Comparison of ENCODE assay signal across 1 cellular context in the genomic region with DNA sequence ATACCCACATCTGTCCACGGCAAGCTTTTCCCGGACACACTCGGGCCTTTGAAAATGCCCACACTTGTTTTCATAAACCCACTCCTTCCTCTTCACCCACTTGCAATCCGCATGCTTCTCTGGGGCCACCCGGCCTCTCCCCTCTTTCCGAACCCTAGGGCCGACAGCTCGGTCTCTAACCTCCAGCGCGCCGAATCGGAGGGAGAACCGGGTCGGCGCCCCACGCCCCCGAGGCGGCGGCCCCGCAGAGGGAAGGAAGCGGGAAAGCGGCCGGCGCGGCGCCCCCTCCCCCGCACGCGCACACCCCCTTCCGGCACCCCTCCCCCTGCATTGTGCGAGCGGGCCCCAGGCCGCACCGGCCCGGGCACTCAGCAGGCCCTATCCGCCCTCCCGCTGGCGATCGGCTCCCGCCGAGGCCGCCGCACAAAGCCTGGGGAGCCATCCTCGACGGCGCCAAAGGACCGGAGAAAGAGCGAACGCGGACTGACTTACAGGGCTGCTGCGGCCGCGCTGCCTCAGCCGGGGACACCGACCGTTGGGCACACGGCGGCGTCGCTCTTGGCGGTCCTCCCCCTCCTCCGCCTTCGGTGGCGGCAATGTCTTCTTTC.
TF ChIP-seq lines count a peak whose summit lies in the region.

No MANE protein-coding gene starts in this region.

TF ChIP-seq in HepG2, 621 proteins besides CTCF, POLR2A, EP300 and RAD21 (continued from another document and continues in another):
- TF ChIP-seq, protein P1, sequence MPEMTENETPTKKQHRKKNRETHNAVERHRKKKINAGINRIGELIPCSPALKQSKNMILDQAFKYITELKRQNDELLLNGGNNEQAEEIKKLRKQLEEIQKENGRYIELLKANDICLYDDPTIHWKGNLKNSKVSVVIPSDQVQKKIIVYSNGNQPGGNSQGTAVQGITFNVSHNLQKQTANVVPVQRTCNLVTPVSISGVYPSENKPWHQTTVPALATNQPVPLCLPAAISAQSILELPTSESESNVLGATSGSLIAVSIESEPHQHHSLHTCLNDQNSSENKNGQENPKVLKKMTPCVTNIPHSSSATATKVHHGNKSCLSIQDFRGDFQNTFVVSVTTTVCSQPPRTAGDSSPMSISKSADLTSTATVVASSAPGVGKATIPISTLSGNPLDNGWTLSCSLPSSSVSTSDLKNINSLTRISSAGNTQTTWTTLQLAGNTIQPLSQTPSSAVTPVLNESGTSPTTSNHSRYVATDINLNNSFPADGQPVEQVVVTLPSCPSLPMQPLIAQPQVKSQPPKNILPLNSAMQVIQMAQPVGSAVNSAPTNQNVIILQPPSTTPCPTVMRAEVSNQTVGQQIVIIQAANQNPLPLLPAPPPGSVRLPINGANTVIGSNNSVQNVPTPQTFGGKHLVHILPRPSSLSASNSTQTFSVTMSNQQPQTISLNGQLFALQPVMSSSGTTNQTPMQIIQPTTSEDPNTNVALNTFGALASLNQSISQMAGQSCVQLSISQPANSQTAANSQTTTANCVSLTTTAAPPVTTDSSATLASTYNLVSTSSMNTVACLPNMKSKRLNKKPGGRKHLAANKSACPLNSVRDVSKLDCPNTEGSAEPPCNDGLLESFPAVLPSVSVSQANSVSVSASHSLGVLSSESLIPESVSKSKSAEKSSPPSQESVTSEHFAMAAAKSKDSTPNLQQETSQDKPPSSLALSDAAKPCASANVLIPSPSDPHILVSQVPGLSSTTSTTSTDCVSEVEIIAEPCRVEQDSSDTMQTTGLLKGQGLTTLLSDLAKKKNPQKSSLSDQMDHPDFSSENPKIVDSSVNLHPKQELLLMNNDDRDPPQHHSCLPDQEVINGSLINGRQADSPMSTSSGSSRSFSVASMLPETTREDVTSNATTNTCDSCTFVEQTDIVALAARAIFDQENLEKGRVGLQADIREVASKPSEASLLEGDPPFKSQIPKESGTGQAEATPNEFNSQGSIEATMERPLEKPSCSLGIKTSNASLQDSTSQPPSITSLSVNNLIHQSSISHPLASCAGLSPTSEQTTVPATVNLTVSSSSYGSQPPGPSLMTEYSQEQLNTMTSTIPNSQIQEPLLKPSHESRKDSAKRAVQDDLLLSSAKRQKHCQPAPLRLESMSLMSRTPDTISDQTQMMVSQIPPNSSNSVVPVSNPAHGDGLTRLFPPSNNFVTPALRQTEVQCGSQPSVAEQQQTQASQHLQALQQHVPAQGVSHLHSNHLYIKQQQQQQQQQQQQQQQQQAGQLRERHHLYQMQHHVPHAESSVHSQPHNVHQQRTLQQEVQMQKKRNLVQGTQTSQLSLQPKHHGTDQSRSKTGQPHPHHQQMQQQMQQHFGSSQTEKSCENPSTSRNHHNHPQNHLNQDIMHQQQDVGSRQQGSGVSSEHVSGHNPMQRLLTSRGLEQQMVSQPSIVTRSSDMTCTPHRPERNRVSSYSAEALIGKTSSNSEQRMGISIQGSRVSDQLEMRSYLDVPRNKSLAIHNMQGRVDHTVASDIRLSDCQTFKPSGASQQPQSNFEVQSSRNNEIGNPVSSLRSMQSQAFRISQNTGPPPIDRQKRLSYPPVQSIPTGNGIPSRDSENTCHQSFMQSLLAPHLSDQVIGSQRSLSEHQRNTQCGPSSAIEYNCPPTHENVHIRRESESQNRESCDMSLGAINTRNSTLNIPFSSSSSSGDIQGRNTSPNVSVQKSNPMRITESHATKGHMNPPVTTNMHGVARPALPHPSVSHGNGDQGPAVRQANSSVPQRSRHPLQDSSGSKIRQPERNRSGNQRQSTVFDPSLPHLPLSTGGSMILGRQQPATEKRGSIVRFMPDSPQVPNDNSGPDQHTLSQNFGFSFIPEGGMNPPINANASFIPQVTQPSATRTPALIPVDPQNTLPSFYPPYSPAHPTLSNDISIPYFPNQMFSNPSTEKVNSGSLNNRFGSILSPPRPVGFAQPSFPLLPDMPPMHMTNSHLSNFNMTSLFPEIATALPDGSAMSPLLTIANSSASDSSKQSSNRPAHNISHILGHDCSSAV (CRISPR knock-in tag; IDR thresholded peaks at IDR 0.05; ENCODE audit: borderline replicate concordance), result no peak; the same call in 1 of the 2 replicates
- 0 out of 2 replicates have a peak, but pooled peaks have one; percentile 4 for TF ChIP-seq CEBPG (CRISPR knock-in tag; IDR thresholded peaks at IDR 0.05)
- no peak for TF ChIP-seq EZH2 (conservative IDR thresholded peaks at IDR 0.05; ENCODE audit: low read depth, low read length)
- TF ChIP-seq WIZ (CRISPR knock-in tag; IDR thresholded peaks at IDR 0.05), result no peak
- TF ChIP-seq ZNF337 (CRISPR knock-in tag; IDR thresholded peaks at IDR 0.05; ENCODE audit: borderline replicate concordance, low read depth), result no peak
- TF ChIP-seq ZBTB21 (CRISPR knock-in tag; IDR thresholded peaks at IDR 0.05), result no peak
- no peak for TF ChIP-seq CCAR2 (optimal IDR thresholded peaks at IDR 0.05; ENCODE audit: low read depth, low read length)
- TF ChIP-seq, protein P2, sequence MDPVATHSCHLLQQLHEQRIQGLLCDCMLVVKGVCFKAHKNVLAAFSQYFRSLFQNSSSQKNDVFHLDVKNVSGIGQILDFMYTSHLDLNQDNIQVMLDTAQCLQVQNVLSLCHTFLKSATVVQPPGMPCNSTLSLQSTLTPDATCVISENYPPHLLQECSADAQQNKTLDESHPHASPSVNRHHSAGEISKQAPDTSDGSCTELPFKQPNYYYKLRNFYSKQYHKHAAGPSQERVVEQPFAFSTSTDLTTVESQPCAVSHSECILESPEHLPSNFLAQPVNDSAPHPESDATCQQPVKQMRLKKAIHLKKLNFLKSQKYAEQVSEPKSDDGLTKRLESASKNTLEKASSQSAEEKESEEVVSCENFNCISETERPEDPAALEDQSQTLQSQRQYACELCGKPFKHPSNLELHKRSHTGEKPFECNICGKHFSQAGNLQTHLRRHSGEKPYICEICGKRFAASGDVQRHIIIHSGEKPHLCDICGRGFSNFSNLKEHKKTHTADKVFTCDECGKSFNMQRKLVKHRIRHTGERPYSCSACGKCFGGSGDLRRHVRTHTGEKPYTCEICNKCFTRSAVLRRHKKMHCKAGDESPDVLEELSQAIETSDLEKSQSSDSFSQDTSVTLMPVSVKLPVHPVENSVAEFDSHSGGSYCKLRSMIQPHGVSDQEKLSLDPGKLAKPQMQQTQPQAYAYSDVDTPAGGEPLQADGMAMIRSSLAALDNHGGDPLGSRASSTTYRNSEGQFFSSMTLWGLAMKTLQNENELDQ (CRISPR knock-in tag; IDR thresholded peaks at IDR 0.05; ENCODE audit: borderline replicate concordance), result no peak
- no peak for TF ChIP-seq RORA (CRISPR knock-in tag; IDR thresholded peaks at IDR 0.05)
- no peak; the same call in 1 of the 2 replicates for TF ChIP-seq ZNF12 (CRISPR knock-in tag; IDR thresholded peaks at IDR 0.05)
- no peak for TF ChIP-seq NFYC (CRISPR knock-in tag; IDR thresholded peaks at IDR 0.05)
- TF ChIP-seq, protein P3, sequence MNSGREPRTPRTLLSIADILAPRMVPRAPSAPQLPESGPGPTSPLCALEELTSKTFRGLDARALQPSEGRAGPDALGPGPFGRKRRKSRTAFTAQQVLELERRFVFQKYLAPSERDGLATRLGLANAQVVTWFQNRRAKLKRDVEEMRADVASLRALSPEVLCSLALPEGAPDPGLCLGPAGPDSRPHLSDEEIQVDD (CRISPR knock-in tag; IDR thresholded peaks at IDR 0.05; ENCODE audit: borderline replicate concordance), result no peak
- TF ChIP-seq, protein P4, sequence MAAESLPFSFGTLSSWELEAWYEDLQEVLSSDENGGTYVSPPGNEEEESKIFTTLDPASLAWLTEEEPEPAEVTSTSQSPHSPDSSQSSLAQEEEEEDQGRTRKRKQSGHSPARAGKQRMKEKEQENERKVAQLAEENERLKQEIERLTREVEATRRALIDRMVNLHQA (CRISPR knock-in tag; IDR thresholded peaks at IDR 0.05), result no peak
- TF ChIP-seq ZNF768 (CRISPR knock-in tag; IDR thresholded peaks at IDR 0.05), result peak; percentile 51; the same call in 1 of the 2 replicates
- peak; percentile 65 for TF ChIP-seq ZNF138 (CRISPR knock-in tag; IDR thresholded peaks at IDR 0.05; ENCODE audit: low read depth)
- TF ChIP-seq, protein P5, sequence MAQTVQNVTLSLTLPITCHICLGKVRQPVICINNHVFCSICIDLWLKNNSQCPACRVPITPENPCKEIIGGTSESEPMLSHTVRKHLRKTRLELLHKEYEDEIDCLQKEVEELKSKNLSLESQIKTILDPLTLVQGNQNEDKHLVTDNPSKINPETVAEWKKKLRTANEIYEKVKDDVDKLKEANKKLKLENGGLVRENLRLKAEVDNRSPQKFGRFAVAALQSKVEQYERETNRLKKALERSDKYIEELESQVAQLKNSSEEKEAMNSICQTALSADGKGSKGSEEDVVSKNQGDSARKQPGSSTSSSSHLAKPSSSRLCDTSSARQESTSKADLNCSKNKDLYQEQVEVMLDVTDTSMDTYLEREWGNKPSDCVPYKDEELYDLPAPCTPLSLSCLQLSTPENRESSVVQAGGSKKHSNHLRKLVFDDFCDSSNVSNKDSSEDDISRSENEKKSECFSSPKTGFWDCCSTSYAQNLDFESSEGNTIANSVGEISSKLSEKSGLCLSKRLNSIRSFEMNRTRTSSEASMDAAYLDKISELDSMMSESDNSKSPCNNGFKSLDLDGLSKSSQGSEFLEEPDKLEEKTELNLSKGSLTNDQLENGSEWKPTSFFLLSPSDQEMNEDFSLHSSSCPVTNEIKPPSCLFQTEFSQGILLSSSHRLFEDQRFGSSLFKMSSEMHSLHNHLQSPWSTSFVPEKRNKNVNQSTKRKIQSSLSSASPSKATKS (CRISPR knock-in tag; IDR thresholded peaks at IDR 0.05), result no peak
- TF ChIP-seq ZSCAN25 (CRISPR knock-in tag; IDR thresholded peaks at IDR 0.05), result peak; percentile 83
- TF ChIP-seq CBX1 (IDR thresholded peaks at IDR 0.05; ENCODE audit: low read depth), result no peak
- TF ChIP-seq, protein P6, sequence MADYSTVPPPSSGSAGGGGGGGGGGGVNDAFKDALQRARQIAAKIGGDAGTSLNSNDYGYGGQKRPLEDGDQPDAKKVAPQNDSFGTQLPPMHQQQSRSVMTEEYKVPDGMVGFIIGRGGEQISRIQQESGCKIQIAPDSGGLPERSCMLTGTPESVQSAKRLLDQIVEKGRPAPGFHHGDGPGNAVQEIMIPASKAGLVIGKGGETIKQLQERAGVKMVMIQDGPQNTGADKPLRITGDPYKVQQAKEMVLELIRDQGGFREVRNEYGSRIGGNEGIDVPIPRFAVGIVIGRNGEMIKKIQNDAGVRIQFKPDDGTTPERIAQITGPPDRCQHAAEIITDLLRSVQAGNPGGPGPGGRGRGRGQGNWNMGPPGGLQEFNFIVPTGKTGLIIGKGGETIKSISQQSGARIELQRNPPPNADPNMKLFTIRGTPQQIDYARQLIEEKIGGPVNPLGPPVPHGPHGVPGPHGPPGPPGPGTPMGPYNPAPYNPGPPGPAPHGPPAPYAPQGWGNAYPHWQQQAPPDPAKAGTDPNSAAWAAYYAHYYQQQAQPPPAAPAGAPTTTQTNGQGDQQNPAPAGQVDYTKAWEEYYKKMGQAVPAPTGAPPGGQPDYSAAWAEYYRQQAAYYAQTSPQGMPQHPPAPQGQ (CRISPR knock-in tag; IDR thresholded peaks at IDR 0.05; ENCODE audit: borderline replicate concordance), result no peak
- TF ChIP-seq MXI1 (IDR thresholded peaks at IDR 0.05; ENCODE audit: borderline replicate concordance, low read depth, low read length), result peak; percentile 61; the same call in 1 of the 3 replicates
- peak; percentile 34; the same call in 1 of the 2 replicates for TF ChIP-seq ZNF782 (CRISPR knock-in tag; IDR thresholded peaks at IDR 0.05; ENCODE audit: borderline replicate concordance)
- TF ChIP-seq, protein P7, sequence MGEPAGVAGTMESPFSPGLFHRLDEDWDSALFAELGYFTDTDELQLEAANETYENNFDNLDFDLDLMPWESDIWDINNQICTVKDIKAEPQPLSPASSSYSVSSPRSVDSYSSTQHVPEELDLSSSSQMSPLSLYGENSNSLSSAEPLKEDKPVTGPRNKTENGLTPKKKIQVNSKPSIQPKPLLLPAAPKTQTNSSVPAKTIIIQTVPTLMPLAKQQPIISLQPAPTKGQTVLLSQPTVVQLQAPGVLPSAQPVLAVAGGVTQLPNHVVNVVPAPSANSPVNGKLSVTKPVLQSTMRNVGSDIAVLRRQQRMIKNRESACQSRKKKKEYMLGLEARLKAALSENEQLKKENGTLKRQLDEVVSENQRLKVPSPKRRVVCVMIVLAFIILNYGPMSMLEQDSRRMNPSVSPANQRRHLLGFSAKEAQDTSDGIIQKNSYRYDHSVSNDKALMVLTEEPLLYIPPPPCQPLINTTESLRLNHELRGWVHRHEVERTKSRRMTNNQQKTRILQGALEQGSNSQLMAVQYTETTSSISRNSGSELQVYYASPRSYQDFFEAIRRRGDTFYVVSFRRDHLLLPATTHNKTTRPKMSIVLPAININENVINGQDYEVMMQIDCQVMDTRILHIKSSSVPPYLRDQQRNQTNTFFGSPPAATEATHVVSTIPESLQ (CRISPR knock-in tag; conservative IDR thresholded peaks at IDR 0.05), result no peak
- TF ChIP-seq ZNF83 (CRISPR knock-in tag; IDR thresholded peaks at IDR 0.05; ENCODE audit: borderline replicate concordance), result 0 out of 2 replicates have a peak, but pooled peaks have one; percentile 34
- peak; percentile 81 for TF ChIP-seq GABPB1 (CRISPR knock-in tag; IDR thresholded peaks at IDR 0.05)
- TF ChIP-seq, protein P8, sequence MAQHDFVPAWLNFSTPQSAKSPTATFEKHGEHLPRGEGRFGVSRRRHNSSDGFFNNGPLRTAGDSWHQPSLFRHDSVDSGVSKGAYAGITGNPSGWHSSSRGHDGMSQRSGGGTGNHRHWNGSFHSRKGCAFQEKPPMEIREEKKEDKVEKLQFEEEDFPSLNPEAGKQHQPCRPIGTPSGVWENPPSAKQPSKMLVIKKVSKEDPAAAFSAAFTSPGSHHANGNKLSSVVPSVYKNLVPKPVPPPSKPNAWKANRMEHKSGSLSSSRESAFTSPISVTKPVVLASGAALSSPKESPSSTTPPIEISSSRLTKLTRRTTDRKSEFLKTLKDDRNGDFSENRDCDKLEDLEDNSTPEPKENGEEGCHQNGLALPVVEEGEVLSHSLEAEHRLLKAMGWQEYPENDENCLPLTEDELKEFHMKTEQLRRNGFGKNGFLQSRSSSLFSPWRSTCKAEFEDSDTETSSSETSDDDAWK (CRISPR knock-in tag; IDR thresholded peaks at IDR 0.05), result no peak
- TF ChIP-seq YY1 (IDR thresholded peaks at IDR 0.05; ENCODE audit: insufficient read depth, insufficient replicate concordance, low read depth, low read length), result no peak
- peak; percentile 59 for TF ChIP-seq BHLHE40 (IDR thresholded peaks at IDR 0.05; ENCODE audit: low read length)
- TF ChIP-seq ZNF326 (CRISPR knock-in tag; IDR thresholded peaks at IDR 0.05; ENCODE audit: borderline replicate concordance), result no peak
- TF ChIP-seq, protein P9, sequence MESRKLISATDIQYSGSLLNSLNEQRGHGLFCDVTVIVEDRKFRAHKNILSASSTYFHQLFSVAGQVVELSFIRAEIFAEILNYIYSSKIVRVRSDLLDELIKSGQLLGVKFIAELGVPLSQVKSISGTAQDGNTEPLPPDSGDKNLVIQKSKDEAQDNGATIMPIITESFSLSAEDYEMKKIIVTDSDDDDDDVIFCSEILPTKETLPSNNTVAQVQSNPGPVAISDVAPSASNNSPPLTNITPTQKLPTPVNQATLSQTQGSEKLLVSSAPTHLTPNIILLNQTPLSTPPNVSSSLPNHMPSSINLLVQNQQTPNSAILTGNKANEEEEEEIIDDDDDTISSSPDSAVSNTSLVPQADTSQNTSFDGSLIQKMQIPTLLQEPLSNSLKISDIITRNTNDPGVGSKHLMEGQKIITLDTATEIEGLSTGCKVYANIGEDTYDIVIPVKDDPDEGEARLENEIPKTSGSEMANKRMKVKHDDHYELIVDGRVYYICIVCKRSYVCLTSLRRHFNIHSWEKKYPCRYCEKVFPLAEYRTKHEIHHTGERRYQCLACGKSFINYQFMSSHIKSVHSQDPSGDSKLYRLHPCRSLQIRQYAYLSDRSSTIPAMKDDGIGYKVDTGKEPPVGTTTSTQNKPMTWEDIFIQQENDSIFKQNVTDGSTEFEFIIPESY (CRISPR knock-in tag; IDR thresholded peaks at IDR 0.05), result no peak
